In the genomic region with DNA sequence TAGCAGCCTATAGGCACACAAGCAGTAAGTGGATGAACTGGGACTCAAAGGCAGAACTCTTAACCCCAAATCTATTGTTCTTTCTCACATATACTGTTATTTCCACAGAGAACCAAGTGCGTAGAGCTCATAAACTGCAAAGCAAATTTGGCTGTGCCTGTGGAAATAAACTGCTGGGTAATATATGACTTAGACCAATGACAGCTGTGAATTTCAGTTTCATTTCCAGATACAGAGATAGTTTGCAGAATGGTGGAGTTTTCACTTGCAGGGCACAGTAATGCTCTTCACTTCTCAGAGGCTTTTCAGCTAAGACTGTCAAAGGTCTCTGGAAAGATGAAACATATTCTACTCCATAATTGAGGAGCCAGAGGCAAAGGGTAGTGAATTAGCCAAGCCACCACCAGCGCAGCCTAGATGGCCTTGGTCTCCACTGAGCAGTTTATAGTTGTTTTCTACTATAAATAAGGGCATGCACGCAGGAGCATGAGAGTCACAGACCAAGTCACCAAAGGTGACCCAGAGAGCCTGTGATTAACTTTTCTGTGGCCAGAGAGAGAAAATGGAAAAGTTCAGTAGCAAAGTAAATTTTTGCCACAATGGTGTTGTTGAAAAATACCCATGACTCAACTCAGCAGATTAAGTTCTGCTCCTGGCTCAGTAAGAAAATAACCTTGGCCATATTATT, we compare ENCODE assay signal across 14 cellular contexts.
DNase-seq lines count a peak whose midpoint lies in the region; ATAC-seq and TF ChIP-seq lines count a peak whose summit lies in the region.
"Had no signal": no experiment of that assay in that cellular context is flagged by ENCODE, and none has a peak within 500 bp of the region (broad histone marks: within the 10 kb centered on the region; RNA-seq: fewer than 3 reads in every experiment).

No MANE protein-coding gene starts in this region.

- H3K4me1 ChIP-seq in OCI-LY7 (ENCODE audit: insufficient read depth, low read length, poor library complexity, severe bottlenecking) (peaks cover 28% of the 10 kb centered on the region), PC-3 (ENCODE audit: insufficient read depth, low read length) (no peaks in the 10 kb centered on the region)

- BruUV-seq in OCI-LY7 (replicated peaks; lab: Mats Ljungman, UMichigan) (no TSS peak), PC-3 (replicated peaks; lab: Mats Ljungman, UMichigan) (no TSS peak)

- H4K20me1 ChIP-seq in OCI-LY7 (ENCODE audit: insufficient read depth, low read length), result no peaks in the 10 kb centered on the region
- H4K20me1 ChIP-seq in PC-3 (ENCODE audit: low read length), result no peaks in the 10 kb centered on the region

- peak overlapping the region; percentile 79 for H2AFZ ChIP-seq in OCI-LY7 (ENCODE audit: low read length)
- no peak overlapping the region for H2AFZ ChIP-seq in PC-3 (ENCODE audit: low read length)

- no peaks in the 10 kb centered on the region for H3F3A ChIP-seq in PC-3 (ENCODE audit: low read length, unreplicated experiment)

- peak overlapping the region; percentile 46 for H3K4me3 ChIP-seq in OCI-LY7 (ENCODE audit: low read depth, low read length, poor library complexity, severe bottlenecking)
- no peak overlapping the region for H3K4me3 ChIP-seq in PC-3 (ENCODE audit: low read length)
- no peak overlapping the region for H3K4me3 ChIP-seq in WERI-Rb-1 (ENCODE audit: low read depth, low read length)

- H3K9ac ChIP-seq in PC-3 (ENCODE audit: low read length), result no peak overlapping the region

- CTCF ChIA-PET in OCI-LY7 (lab: Charles Lee; ENCODE audit: unreplicated experiment), result interaction anchor here (0.7 kb wide), 1 partner anchor 10 kb away, joined by 3 read pairs; no protein-coding TSS in a partner anchor
- CTCF ChIA-PET in PC-3 (lab: Charles Lee), result no interaction called here

- H3K27me3 ChIP-seq in PC-3 (ENCODE audit: low read length), result no peaks in the 10 kb centered on the region
- H3K27me3 ChIP-seq in WERI-Rb-1 (ENCODE audit: insufficient read depth, low read depth, severe bottlenecking), result peaks cover 35% of the 10 kb centered on the region

- H3K9me3 ChIP-seq in OCI-LY7 (ENCODE audit: low read length), result no peaks in the 10 kb centered on the region; the same call in 1 of the 2 replicates
- peaks cover 15% of the 10 kb centered on the region; the same call in 1 of the 2 replicates for H3K9me3 ChIP-seq in PC-3 (ENCODE audit: low read length)
- no peaks in the 10 kb centered on the region for H3K9me3 ChIP-seq in WERI-Rb-1 (ENCODE audit: severe bottlenecking)

- H3K27ac ChIP-seq in OCI-LY7 (ENCODE audit: low read depth, low read length, poor library complexity, severe bottlenecking), result peak overlapping the region; percentile 74
- H3K27ac ChIP-seq in PC-3 (ENCODE audit: low read length), result no peak overlapping the region
- no peak overlapping the region for H3K27ac ChIP-seq in WERI-Rb-1

- no peaks in the 10 kb centered on the region for H3K9me2 ChIP-seq in OCI-LY7 (ENCODE audit: insufficient read depth, low read length)
- no peaks in the 10 kb centered on the region for H3K9me2 ChIP-seq in PC-3 (replicated peaks; ENCODE audit: low read length)

- H3K36me3 ChIP-seq in OCI-LY7 (ENCODE audit: insufficient read depth, low read length) (no peaks in the 10 kb centered on the region), PC-3 (ENCODE audit: low read depth, low read length) (no peaks in the 10 kb centered on the region), WERI-Rb-1 (no peaks in the 10 kb centered on the region)

- peak overlapping the region; percentile 73 for H3K4me2 ChIP-seq in OCI-LY7 (ENCODE audit: low read length)
- no peak overlapping the region for H3K4me2 ChIP-seq in PC-3 (ENCODE audit: low read length)

- ATAC-seq in GM18868 (IDR thresholded peaks at IDR 0.05; ENCODE audit: unreplicated experiment) (peak; percentile 89), GM21526 (IDR thresholded peaks at IDR 0.05; ENCODE audit: low FRiP score, unreplicated experiment) (peak; percentile 95), HG03060 (IDR thresholded peaks at IDR 0.05; ENCODE audit: low read depth, unreplicated experiment) (peak; percentile 80), PC-3 (no peak)
- ATAC-seq: right cardiac atrium, T-cell had no signal

- POLR2A ChIA-PET in OCI-LY7 (lab: Charles Lee), result interaction anchor here (1.0 to 2.3 kb wide), 2 partner anchors 37 to 39 kb away, joined by 3 to 6 read pairs; no protein-coding TSS in a partner anchor
- POLR2A ChIA-PET in PC-3 (lab: Charles Lee; ENCODE audit: unreplicated experiment), result no interaction called here

- intact Hi-C loops in OCI-LY7 (cut with micrococcal nuclease; ENCODE audit: unreplicated experiment), result loop anchor here (1.0 kb wide), 1 partner anchor 37 kb away; no protein-coding TSS in a partner anchor
- intact Hi-C loops in PC-3 (cut with micrococcal nuclease), result no loop called here

- no peak for TF ChIP-seq CTCF in OCI-LY7 (conservative IDR thresholded peaks at IDR 0.05; ENCODE audit: low read length)
- no peak for TF ChIP-seq CTCF in PC-3 (conservative IDR thresholded peaks at IDR 0.05; ENCODE audit: low read depth, low read length)
- no peak for TF ChIP-seq CTCF in WERI-Rb-1 (IDR thresholded peaks at IDR 0.05; ENCODE audit: low read depth, low read length)

- H3K79me2 ChIP-seq in OCI-LY7 (ENCODE audit: insufficient read depth, low read depth, low read length) (no peaks in the 10 kb centered on the region), PC-3 (ENCODE audit: low read length) (no peaks in the 10 kb centered on the region)

- peak; percentile 77 for DNase-seq in OCI-LY7 (ENCODE audit: low spot score)
- DNase-seq in DMS 273 treated with DMSO at 0.1 percent for 48 hours (lab: John Stamatoyannopoulos, UW), result no peak
- no peak for DNase-seq in activated T-cell treated with anti-CD3 and anti-CD28 coated beads, Interleukin-2, amount 50 U/mL, for 1 hour
- no peak for DNase-seq in PC-3
- DNase-seq in WERI-Rb-1, result no peak
- DNase-seq: activated naive CD4-positive, alpha-beta T cell treated with anti-CD3 and anti-CD28 coated beads, Interleukin-2, amount 10 ng/mL, durations not matched to agents 7 days and 5 days; CD4-positive, alpha-beta T cell; naive B cell; right cardiac atrium; T-cell; trophoblast cell had no signal
